Comparison of ENCODE assay signal across 10 cellular contexts in genomic region chr3:71395927-71396695, GRCh38.
DNase-seq lines count a peak whose midpoint lies in the region; ATAC-seq and TF ChIP-seq lines count a peak whose summit lies in the region.
"Had no signal": no experiment of that assay in that cellular context is flagged by ENCODE, and none has a peak within 500 bp of the region (broad histone marks: within the 10 kb centered on the region; RNA-seq: fewer than 3 reads in every experiment).

No MANE protein-coding gene starts in this region.

- no peaks in the 10 kb centered on the region for H3K27me3 Mint-ChIP-seq in stimulated activated naive CD8-positive, alpha-beta T cell treated with anti-CD3 and anti-CD28 coated beads, Interleukin-15, amount 100 ng/mL, for 72 hours

- H3K4me1 ChIP-seq in heart right ventricle (peaks cover 0 to 61% (median 25%) of the 10 kb centered on the region in 9 donors), left ventricle myocardium inferior (peaks cover 39% of the 10 kb centered on the region), SJCRH30 (no peaks in the 10 kb centered on the region)

- no peak for DNase-seq in heart right ventricle
- DNase-seq in left ventricle myocardium inferior, result no peak
- DNase-seq in glomerular endothelial cell (ENCODE audit: extremely low read depth, low read depth, low spot score), result peak; percentile 41
- DNase-seq in stimulated activated naive CD8-positive, alpha-beta T cell treated with anti-CD3 and anti-CD28 coated beads, Interleukin-15, amount 100 ng/mL, for 72 hours, result no peak
- no peak for DNase-seq in HPDE6-E6E7 (ENCODE audit: extremely low spot score)
- no peak for DNase-seq in SJCRH30
- no peak for DNase-seq in NCI-H526 treated with DMSO at 0.1 percent for 48 hours (lab: John Stamatoyannopoulos, UW)
- DNase-seq: retina had no signal

- H3K9me3 ChIP-seq in heart right ventricle (no peaks in the 10 kb centered on the region), left ventricle myocardium inferior (replicated peaks) (no peaks in the 10 kb centered on the region), SJCRH30 (replicated peaks) (no peaks in the 10 kb centered on the region)

- H3K9me3 Mint-ChIP-seq in stimulated activated naive CD8-positive, alpha-beta T cell treated with anti-CD3 and anti-CD28 coated beads, Interleukin-15, amount 100 ng/mL, for 72 hours, result no peaks in the 10 kb centered on the region

- H3K27me3 ChIP-seq in heart right ventricle (no peaks in the 10 kb centered on the region), left ventricle myocardium inferior (ENCODE audit: low read depth) (no peaks in the 10 kb centered on the region), SJCRH30 (no peaks in the 10 kb centered on the region)

- H3K27ac ChIP-seq in heart right ventricle, result peak overlapping the region in 1 of 10 donors; percentile 2
- H3K27ac ChIP-seq in left ventricle myocardium inferior (replicated peaks), result no peak overlapping the region
- peak overlapping the region; percentile 24 for H3K27ac ChIP-seq in VCaP
- no peak overlapping the region for H3K27ac ChIP-seq in SJCRH30

- H3K4me3 Mint-ChIP-seq in stimulated activated naive CD8-positive, alpha-beta T cell treated with anti-CD3 and anti-CD28 coated beads, Interleukin-15, amount 100 ng/mL, for 72 hours, result peak overlapping the region; percentile 20 to 54

- intact Hi-C loops in heart right ventricle (cut with DNase I) (loop anchor here in 3 of 10 donors (10.0 kb wide), 3 partner anchors 71 to 391 kb away; no protein-coding TSS in a partner anchor), left ventricle myocardium inferior (cut with micrococcal nuclease) (loop anchor here (10.0 kb wide), 1 partner anchor 189 kb away; the partner anchor contains the start of gene FOXP1)

- H3K4me1 Mint-ChIP-seq in stimulated activated naive CD8-positive, alpha-beta T cell treated with anti-CD3 and anti-CD28 coated beads, Interleukin-15, amount 100 ng/mL, for 72 hours, result peaks cover 84% of the 10 kb centered on the region

- 72 to 76% methylated on average over 7 of the region's 7 CpGs for WGBS in heart right ventricle, 2 donors

- H3K4me3 ChIP-seq in heart right ventricle (no peak overlapping the region), left ventricle myocardium inferior (no peak overlapping the region), SJCRH30 (no peak overlapping the region)
- H3K4me3 ChIP-seq: GM12878 had no signal

- no peak for TF ChIP-seq CTCF in heart right ventricle (IDR thresholded peaks at IDR 0.05)
- no peak for TF ChIP-seq CTCF in left ventricle myocardium inferior (IDR thresholded peaks at IDR 0.05; ENCODE audit: borderline replicate concordance)
- TF ChIP-seq CTCF in VCaP (conservative IDR thresholded peaks at IDR 0.05), result no peak

- H3K36me3 ChIP-seq in heart right ventricle, result no peaks in the 10 kb centered on the region
- H3K36me3 ChIP-seq in left ventricle myocardium inferior, result no peaks in the 10 kb centered on the region
- H3K36me3 ChIP-seq in SJCRH30, result no peaks in the 10 kb centered on the region

- peak overlapping the region; percentile 77 to 78 for H3K27ac Mint-ChIP-seq in stimulated activated naive CD8-positive, alpha-beta T cell treated with anti-CD3 and anti-CD28 coated beads, Interleukin-15, amount 100 ng/mL, for 72 hours

- ATAC-seq in heart right ventricle, result peak in 5 of 8 donors; percentile 22 to 64 (median 40)
- ATAC-seq in stimulated activated naive CD8-positive, alpha-beta T cell treated with anti-CD3 and anti-CD28 coated beads, Interleukin-15, amount 100 ng/mL, for 72 hours, result no peak
- ATAC-seq: GM12878 had no signal
